In the genomic region with DNA sequence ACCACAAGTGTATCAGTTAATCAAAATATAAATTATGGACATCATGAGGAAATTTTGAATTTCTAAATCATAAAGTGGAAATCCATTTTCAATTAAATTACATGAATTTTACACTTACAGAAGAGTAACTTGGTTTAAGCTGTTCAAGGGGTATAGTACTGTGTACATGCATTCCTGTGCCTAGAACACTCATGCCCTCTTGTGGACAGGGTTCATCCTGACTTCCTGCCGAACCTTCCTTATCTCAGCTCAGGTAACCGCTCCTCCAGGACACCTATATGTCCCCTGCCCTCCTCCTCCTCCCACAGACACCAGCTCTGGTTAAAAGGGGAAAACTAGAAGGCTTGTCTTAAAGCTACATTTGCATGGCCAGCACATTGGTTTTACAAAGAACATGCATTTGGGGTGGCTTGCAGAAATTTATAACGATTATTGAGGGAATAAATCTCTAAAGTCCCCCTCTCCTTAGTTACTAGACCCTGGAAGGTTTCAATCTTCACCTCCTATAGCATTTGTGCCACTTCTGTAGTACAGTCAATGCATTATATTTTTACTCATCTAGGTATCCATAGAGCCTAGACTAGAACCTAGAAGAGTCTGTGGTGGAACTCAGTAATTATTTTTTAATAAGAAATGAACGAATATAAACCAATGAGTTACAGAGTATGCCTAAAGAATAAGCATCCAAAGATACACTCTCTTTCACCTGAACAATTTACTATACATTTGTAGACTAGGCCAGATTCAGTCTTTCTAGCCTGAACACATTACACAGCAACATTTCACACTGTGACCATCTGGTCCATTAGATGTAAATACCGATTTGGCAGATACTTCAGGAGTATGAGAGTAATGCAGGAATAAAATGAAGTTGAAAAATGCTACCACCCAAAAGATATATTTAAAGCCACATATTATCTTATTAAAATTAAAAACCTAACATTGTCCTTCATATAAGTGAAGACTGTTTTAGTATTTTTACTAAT, we compare ENCODE assay signal across 7 cellular contexts.
DNase-seq lines count a peak whose midpoint lies in the region; ATAC-seq and TF ChIP-seq lines count a peak whose summit lies in the region.

No MANE protein-coding gene starts in this region.

- no peaks in the 10 kb centered on the region for H3K27me3 ChIP-seq in OCI-LY1 (ENCODE audit: insufficient read depth, low read length)

- no peaks in the 10 kb centered on the region for H3F3A ChIP-seq in OCI-LY1 (ENCODE audit: insufficient read depth, low read length)

- no peak overlapping the region for H3K4me3 ChIP-seq in GM12865 (ENCODE audit: low read depth, low read length)
- H3K4me3 ChIP-seq in OCI-LY1 (ENCODE audit: low read depth, low read length, poor library complexity, severe bottlenecking): no peak overlapping the region
- H3K4me3 ChIP-seq in epithelial cell of proximal tubule (ENCODE audit: low read depth, low read length): no peak overlapping the region
- no peak overlapping the region for H3K4me3 ChIP-seq in retinal pigment epithelial cell (ENCODE audit: low read length)

- no peaks in the 10 kb centered on the region for H3K9me2 ChIP-seq in OCI-LY1 (ENCODE audit: low read depth, low read length)

- no peaks in the 10 kb centered on the region for H4K20me1 ChIP-seq in OCI-LY1 (ENCODE audit: insufficient read depth, low read length)

- TF ChIP-seq CTCF in GM12865 (IDR thresholded peaks at IDR 0.05; ENCODE audit: insufficient read depth, low read depth, low read length, missing control alignments) (peak; percentile 53), OCI-LY1 (IDR thresholded peaks at IDR 0.05; ENCODE audit: low read length) (peak; percentile 67), epithelial cell of proximal tubule (conservative IDR thresholded peaks at IDR 0.05; ENCODE audit: low read depth, low read length) (peak; percentile 88), retinal pigment epithelial cell (conservative IDR thresholded peaks at IDR 0.05; ENCODE audit: low read depth, low read length) (peak; percentile 83)

- H3K4me1 ChIP-seq in OCI-LY1 (ENCODE audit: insufficient read depth, low read length, severe bottlenecking): no peaks in the 10 kb centered on the region

- no peak overlapping the region for H3K4me2 ChIP-seq in OCI-LY1 (ENCODE audit: low read length)

- H2AFZ ChIP-seq in OCI-LY1 (ENCODE audit: low read length): no peak overlapping the region

- H3K9me3 ChIP-seq in OCI-LY1 (ENCODE audit: low read length): no peaks in the 10 kb centered on the region

- no peak overlapping the region for H3K27ac ChIP-seq in OCI-LY1 (ENCODE audit: low read depth, low read length, poor library complexity, severe bottlenecking)

- ATAC-seq in GM21526 (IDR thresholded peaks at IDR 0.05; ENCODE audit: low FRiP score, unreplicated experiment): peak; percentile 86
- no peak for ATAC-seq in activated CD4-positive, CD25-positive, alpha-beta regulatory T cell treated with anti-CD3 and anti-CD28 coated beads, Interleukin-2, amount 50 U/mL, for 24 hours

- peak; percentile 57 for DNase-seq in GM12865 (ENCODE audit: low read depth)
- DNase-seq in HuH-7.5 (ENCODE audit: low spot score): peak; percentile 39
- DNase-seq in epithelial cell of proximal tubule (ENCODE audit: low read depth): no peak
- no peak for DNase-seq in retinal pigment epithelial cell (ENCODE audit: low read depth)

- no peaks in the 10 kb centered on the region for H3K36me3 ChIP-seq in OCI-LY1 (ENCODE audit: insufficient read depth, low read length)

- no peaks in the 10 kb centered on the region for H3K79me2 ChIP-seq in OCI-LY1 (ENCODE audit: insufficient read depth, low read length)

- H3K9ac ChIP-seq in OCI-LY1 (ENCODE audit: low read length): no peak overlapping the region

Comparison
In these comparisons a context has a peak if more than half of its experiments do, and no peak if none do; other contexts are left out.
1. DNase-seq: peak in GM12865 (single experiment) and HuH-7.5 (single experiment); none in epithelial cell of proximal tubule (single experiment) and retinal pigment epithelial cell (single experiment).
2. Peak in every context shown above with its lines, with median percentiles within 50 percentile points of each other: CTCF ChIP-seq.